8 cellular contexts compared by ENCODE assay signal in the genomic region with DNA sequence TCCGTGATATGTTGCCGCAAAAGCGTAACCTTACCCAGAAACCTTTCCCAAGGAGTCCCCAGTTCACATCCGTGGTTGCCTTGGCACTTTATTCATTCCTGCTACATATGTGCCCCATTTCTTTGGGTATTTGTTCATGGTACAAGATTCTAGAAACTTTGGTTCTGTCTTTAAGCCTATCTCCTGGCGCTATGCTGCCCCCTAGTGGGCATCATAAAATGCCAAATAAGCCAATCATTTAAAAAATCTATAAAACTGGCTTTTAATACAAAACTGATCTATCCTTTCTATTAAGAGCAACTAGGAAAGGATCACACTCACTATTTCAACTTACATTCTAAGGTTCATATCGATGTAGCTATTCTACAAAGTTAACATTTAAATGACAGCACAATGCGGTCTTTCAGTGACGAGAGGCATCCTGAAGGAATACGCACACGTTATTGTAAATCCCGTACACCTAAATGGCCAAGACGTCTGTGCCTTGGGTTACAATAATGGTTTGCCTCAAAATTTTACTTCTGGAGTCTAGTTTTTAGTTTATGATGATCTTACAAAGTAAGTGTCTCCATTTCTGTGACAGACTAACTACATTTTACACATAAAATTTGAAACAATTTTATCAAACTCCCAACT. TPM values are rescaled to one million over a fixed set of nuclear protein-coding genes. Genes with fewer than 3 reads are reported as not detected.
DNase-seq lines count a peak whose midpoint lies in the region; ATAC-seq, FAIRE-seq and TF ChIP-seq lines count a peak whose summit lies in the region.

No MANE protein-coding gene starts in this region.

- H4K8ac ChIP-seq in mesendoderm (ENCODE audit: low read depth, low read length): no peak overlapping the region

- POLR2A ChIA-PET in WTC11 (lab: Charles Lee): no interaction called here

- H4K5ac ChIP-seq in mesendoderm (ENCODE audit: low read length): no peak overlapping the region

- CTCF ChIA-PET in WTC11 (lab: Charles Lee): interaction anchor here (1.0 to 2.1 kb wide), 7 partner anchors 11 to 129 kb away, joined by 3 to 14 read pairs (median 5); no protein-coding TSS in a partner anchor

- peak; percentile 24 for DNase-seq in DMS153 treated with DMSO at 0.1 percent for 48 hours (lab: John Stamatoyannopoulos, UW; ENCODE audit: unreplicated experiment)
- no peak for DNase-seq in DMS153 (lab: John Stamatoyannopoulos, UW)
- peak; percentile 51 for DNase-seq in LoVo (ENCODE audit: low spot score)
- DNase-seq in WTC11 (ENCODE audit: low spot score): peak; percentile 54
- peak; percentile 45 for DNase-seq in mesendoderm
- DNase-seq in stimulated activated effector memory CD8-positive, alpha-beta T cell treated with anti-CD3 and anti-CD28 coated beads, Interleukin-12 subunit alpha, Interleukin-12 subunit beta, amount 100 ng/mL, for 72 hours (ENCODE audit: low spot score in 2 of 2): peak; percentile 36 to 70

- H2BK15ac ChIP-seq in mesendoderm (replicated peaks; ENCODE audit: low read depth): no peak overlapping the region

- H3K36me3 ChIP-seq in mesendoderm (ENCODE audit: control insufficient read depth, insufficient read depth, low read length): no peaks in the 10 kb centered on the region

- no peak overlapping the region for H3K18ac ChIP-seq in mesendoderm (ENCODE audit: low read length)

- H3K4me1 ChIP-seq in mesendoderm (ENCODE audit: control insufficient read depth, low read depth, low read length): no peaks in the 10 kb centered on the region

- no peak overlapping the region for H3K23ac ChIP-seq in mesendoderm (ENCODE audit: low read length)

- H2BK5ac ChIP-seq in mesendoderm (ENCODE audit: low read length): no peak overlapping the region

- H3K56ac ChIP-seq in mesendoderm (ENCODE audit: low read length): no peak overlapping the region

- TF ChIP-seq CTCF in WTC11 (IDR thresholded peaks at IDR 0.05): peak; percentile 85

- no peak overlapping the region for H3K4ac ChIP-seq in mesendoderm (ENCODE audit: low read depth, low read length)

- no peaks in the 10 kb centered on the region for H3K79me2 ChIP-seq in mesendoderm (ENCODE audit: control insufficient read depth, insufficient read depth, low read length)

- no peaks in the 10 kb centered on the region for H3K27me3 Mint-ChIP-seq in WTC11 (ENCODE audit: low read depth)

- no peak overlapping the region for H3K4me2 ChIP-seq in mesendoderm (ENCODE audit: low read length)

- no peak overlapping the region for H2BK120ac ChIP-seq in mesendoderm (ENCODE audit: low read depth, low read length)

- H3K79me1 ChIP-seq in mesendoderm (ENCODE audit: low read length): no peaks in the 10 kb centered on the region

- H3K9me3 Mint-ChIP-seq in WTC11: no peaks in the 10 kb centered on the region
- no peaks in the 10 kb centered on the region for H3K9me3 Mint-ChIP-seq in stimulated activated effector memory CD8-positive, alpha-beta T cell treated with anti-CD3 and anti-CD28 coated beads, Interleukin-12 subunit alpha, Interleukin-12 subunit beta, amount 100 ng/mL, for 72 hours

- H3K4me3 Mint-ChIP-seq in WTC11: no peak overlapping the region
- H3K4me3 Mint-ChIP-seq in stimulated activated effector memory CD8-positive, alpha-beta T cell treated with anti-CD3 and anti-CD28 coated beads, Interleukin-12 subunit alpha, Interleukin-12 subunit beta, amount 100 ng/mL, for 72 hours: no peak overlapping the region

- WGBS in mesendoderm (ENCODE audit: extremely low coverage, insufficient coverage, low lambda C conversion rate): no CpG with 5 or more reads among the region's 12 CpGs

- H2AK5ac ChIP-seq in mesendoderm (ENCODE audit: low read length): no peak overlapping the region

- no peak overlapping the region for H3K27ac Mint-ChIP-seq in WTC11
- no peak overlapping the region for H3K27ac Mint-ChIP-seq in stimulated activated effector memory CD8-positive, alpha-beta T cell treated with anti-CD3 and anti-CD28 coated beads, Interleukin-12 subunit alpha, Interleukin-12 subunit beta, amount 100 ng/mL, for 72 hours

- no peak overlapping the region for H3K27ac ChIP-seq in mesendoderm (ENCODE audit: low read depth, low read length)

- no peaks in the 10 kb centered on the region for H3K27me3 ChIP-seq in mesendoderm (ENCODE audit: insufficient read depth, low read length, poor library complexity)

- no peaks in the 10 kb centered on the region for H3K36me3 Mint-ChIP-seq in WTC11
- H3K36me3 Mint-ChIP-seq in stimulated activated effector memory CD8-positive, alpha-beta T cell treated with anti-CD3 and anti-CD28 coated beads, Interleukin-12 subunit alpha, Interleukin-12 subunit beta, amount 100 ng/mL, for 72 hours: no peaks in the 10 kb centered on the region

- FAIRE-seq in colon (lab: Jason Lieb, UNC): peak; percentile 49

- H3K4me3 ChIP-seq in mesendoderm (ENCODE audit: low read length): no peak overlapping the region

- no peak; the same call in 1 of the 2 replicates for ATAC-seq in WTC11
- ATAC-seq in stimulated activated effector memory CD8-positive, alpha-beta T cell treated with anti-CD3 and anti-CD28 coated beads, Interleukin-12 subunit alpha, Interleukin-12 subunit beta, amount 100 ng/mL, for 72 hours: no peak
- ATAC-seq in HG03045 (IDR thresholded peaks at IDR 0.05; ENCODE audit: unreplicated experiment): no peak

- H3K4me1 Mint-ChIP-seq in WTC11: peaks cover 4% of the 10 kb centered on the region
- no peaks in the 10 kb centered on the region for H3K4me1 Mint-ChIP-seq in stimulated activated effector memory CD8-positive, alpha-beta T cell treated with anti-CD3 and anti-CD28 coated beads, Interleukin-12 subunit alpha, Interleukin-12 subunit beta, amount 100 ng/mL, for 72 hours

- H3K9ac ChIP-seq in mesendoderm (ENCODE audit: low read length): no peak overlapping the region

TF ChIP-seq in WTC11, 78 proteins besides CTCF, POLR2A, EP300 and RAD21 (continues in another document):
- TF ChIP-seq, protein P1, sequence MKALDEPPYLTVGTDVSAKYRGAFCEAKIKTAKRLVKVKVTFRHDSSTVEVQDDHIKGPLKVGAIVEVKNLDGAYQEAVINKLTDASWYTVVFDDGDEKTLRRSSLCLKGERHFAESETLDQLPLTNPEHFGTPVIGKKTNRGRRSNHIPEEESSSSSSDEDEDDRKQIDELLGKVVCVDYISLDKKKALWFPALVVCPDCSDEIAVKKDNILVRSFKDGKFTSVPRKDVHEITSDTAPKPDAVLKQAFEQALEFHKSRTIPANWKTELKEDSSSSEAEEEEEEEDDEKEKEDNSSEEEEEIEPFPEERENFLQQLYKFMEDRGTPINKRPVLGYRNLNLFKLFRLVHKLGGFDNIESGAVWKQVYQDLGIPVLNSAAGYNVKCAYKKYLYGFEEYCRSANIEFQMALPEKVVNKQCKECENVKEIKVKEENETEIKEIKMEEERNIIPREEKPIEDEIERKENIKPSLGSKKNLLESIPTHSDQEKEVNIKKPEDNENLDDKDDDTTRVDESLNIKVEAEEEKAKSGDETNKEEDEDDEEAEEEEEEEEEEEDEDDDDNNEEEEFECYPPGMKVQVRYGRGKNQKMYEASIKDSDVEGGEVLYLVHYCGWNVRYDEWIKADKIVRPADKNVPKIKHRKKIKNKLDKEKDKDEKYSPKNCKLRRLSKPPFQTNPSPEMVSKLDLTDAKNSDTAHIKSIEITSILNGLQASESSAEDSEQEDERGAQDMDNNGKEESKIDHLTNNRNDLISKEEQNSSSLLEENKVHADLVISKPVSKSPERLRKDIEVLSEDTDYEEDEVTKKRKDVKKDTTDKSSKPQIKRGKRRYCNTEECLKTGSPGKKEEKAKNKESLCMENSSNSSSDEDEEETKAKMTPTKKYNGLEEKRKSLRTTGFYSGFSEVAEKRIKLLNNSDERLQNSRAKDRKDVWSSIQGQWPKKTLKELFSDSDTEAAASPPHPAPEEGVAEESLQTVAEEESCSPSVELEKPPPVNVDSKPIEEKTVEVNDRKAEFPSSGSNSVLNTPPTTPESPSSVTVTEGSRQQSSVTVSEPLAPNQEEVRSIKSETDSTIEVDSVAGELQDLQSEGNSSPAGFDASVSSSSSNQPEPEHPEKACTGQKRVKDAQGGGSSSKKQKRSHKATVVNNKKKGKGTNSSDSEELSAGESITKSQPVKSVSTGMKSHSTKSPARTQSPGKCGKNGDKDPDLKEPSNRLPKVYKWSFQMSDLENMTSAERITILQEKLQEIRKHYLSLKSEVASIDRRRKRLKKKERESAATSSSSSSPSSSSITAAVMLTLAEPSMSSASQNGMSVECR (CRISPR knock-in tag; IDR thresholded peaks at IDR 0.05; ENCODE audit: borderline replicate concordance): no peak
- TF ChIP-seq ZNF232 (CRISPR knock-in tag; IDR thresholded peaks at IDR 0.05) (no peak), FOXJ3 (CRISPR knock-in tag; IDR thresholded peaks at IDR 0.05; ENCODE audit: borderline replicate concordance) (no peak), KAT7 (CRISPR knock-in tag; IDR thresholded peaks at IDR 0.05; ENCODE audit: borderline replicate concordance) (no peak), MYBL2 (CRISPR knock-in tag; IDR thresholded peaks at IDR 0.05) (no peak), NFYB (CRISPR knock-in tag; conservative IDR thresholded peaks at IDR 0.05; ENCODE audit: low read depth) (no peak), EMX1 (CRISPR knock-in tag; IDR thresholded peaks at IDR 0.05) (no peak), ZBTB21 (CRISPR knock-in tag; IDR thresholded peaks at IDR 0.05; ENCODE audit: borderline replicate concordance) (no peak)

RNA-seq across cellular contexts. Expression of a gene that starts 16.2 kb away (rescaled TPM):
- total RNA-seq in WTC11 (2021): 0.18 to 0.55 TPM (median 0.32 TPM) in 3 replicates
- 0.15 TPM for polyA plus RNA-seq in mesendoderm (2013, experiment 1 of 2)
- polyA plus RNA-seq in mesendoderm (2013, experiment 2 of 2): 0.25 TPM

RNA-seq across cellular contexts. Expression of a gene that starts 47.7 kb away (rescaled TPM):
- 4.1 to 6.5 TPM (median 6.5 TPM) in 3 replicates for total RNA-seq in WTC11 (2021)
- polyA plus RNA-seq in mesendoderm (2013, experiment 1 of 2): 1.3 TPM
- 0.39 TPM for polyA plus RNA-seq in mesendoderm (2013, experiment 2 of 2)
